16 cellular contexts compared by ENCODE assay signal in genomic region chr9:5800969-5801738, GRCh38. TPM values are rescaled to one million over a fixed set of nuclear protein-coding genes. Genes with fewer than 3 reads are reported as not detected.
A peak's percentile ranks its signal among the peaks of the same experiment; 100 is the strongest.
DNase-seq lines count a peak whose midpoint lies in the region; ATAC-seq, FAIRE-seq and TF ChIP-seq lines count a peak whose summit lies in the region.
"Had no signal": no experiment of that assay in that cellular context is flagged by ENCODE, and none has a peak within 500 bp of the region (broad histone marks: within the 10 kb centered on the region; RNA-seq: fewer than 3 reads in every experiment).

No MANE protein-coding gene starts in this region.

- TF ChIP-seq POLR2A in A549 (IDR thresholded peaks at IDR 0.05; ENCODE audit: low read length), result no peak

- H3K4me1 ChIP-seq in A549 (peaks cover 21% of the 10 kb centered on the region), HEK293 (ENCODE audit: control insufficient read depth, insufficient read depth, low read length) (peaks cover 4% of the 10 kb centered on the region; the same call in 1 of the 2 replicates)
- H3K4me1 ChIP-seq: upper lobe of left lung had no signal

- H3K9me3 ChIP-seq in A549 (no peaks in the 10 kb centered on the region), HEK293 (ENCODE audit: control insufficient read depth, insufficient read depth, low read depth, low read length) (no peaks in the 10 kb centered on the region)
- H3K9me3 ChIP-seq: right lobe of liver, upper lobe of left lung had no signal

- H3K27me3 Mint-ChIP-seq in T-helper 2 cell treated with Interferon-gamma antibody and Interleukin-4, amounts not matched to agents 5 μg/mL and 100 μg/mL, for 36 hours (ENCODE audit: low read depth), result no peaks in the 10 kb centered on the region
- H3K27me3 Mint-ChIP-seq in immature natural killer cell (ENCODE audit: low read depth in 3 of 3), result peaks cover 0 to 3% (median 0%) of the 10 kb centered on the region in 3 donors

- CTCF ChIA-PET in A549 (lab: Yijun Ruan, JAX) (interaction anchor here (0.9 to 3.0 kb wide), 12 partner anchors 11 to 505 kb away, joined by 3 to 18 read pairs (median 3); partner anchors contain the start of gene ERMP1), HEK293 (lab: Yijun Ruan, JAX) (interaction anchor here (0.7 kb wide), 4 partner anchors 30 to 505 kb away, joined by 3 to 4 read pairs (median 4); no protein-coding TSS in a partner anchor)

- no peak for FAIRE-seq in A549 (lab: Jason Lieb, UNC)

- peak overlapping the region; percentile 24 for H3K27ac Mint-ChIP-seq in T-helper 2 cell treated with Interferon-gamma antibody and Interleukin-4, amounts not matched to agents 5 μg/mL and 100 μg/mL, for 36 hours
- peak overlapping the region in 4 of 6 donors; percentile 32 to 72 (median 45) for H3K27ac Mint-ChIP-seq in immature natural killer cell

- peaks cover 47% of the 10 kb centered on the region for H3K36me3 Mint-ChIP-seq in T-helper 2 cell treated with Interferon-gamma antibody and Interleukin-4, amounts not matched to agents 5 μg/mL and 100 μg/mL, for 36 hours (ENCODE audit: low read depth)
- peaks cover 12 to 44% (median 14%) of the 10 kb centered on the region in 3 donors for H3K36me3 Mint-ChIP-seq in immature natural killer cell

- ATAC-seq in A549, result no peak
- no peak for ATAC-seq in GM18909 (IDR thresholded peaks at IDR 0.05; ENCODE audit: poor library complexity, unreplicated experiment)
- ATAC-seq: HCT116 had no signal

- no peak for DNase-seq in A549 (ENCODE audit: low read depth in 1 of 2, low spot score in 1 of 2)
- DNase-seq in T-helper 2 cell treated with Interferon-gamma antibody and Interleukin-4, amounts not matched to agents 5 μg/mL and 100 μg/mL, for 36 hours (ENCODE audit: low spot score), result no peak
- no peak for DNase-seq in immature natural killer cell
- no peak for DNase-seq in A172 (ENCODE audit: low spot score)
- DNase-seq in KG1 (lab: John Stamatoyannopoulos, UW), result no peak
- no peak for DNase-seq in AG08396 (ENCODE audit: low spot score)
- DNase-seq: activated CD4-positive, alpha-beta T cell treated with anti-CD3 and anti-CD28 coated beads, Interleukin-2, amount 50 U/mL, for 4 hours; activated naive CD4-positive, alpha-beta T cell treated with anti-CD3 and anti-CD28 coated beads, Interleukin-2, amount 50 U/mL, for 16 hours; effector CD8-positive, alpha-beta T cell; right lobe of liver; upper lobe of left lung had no signal

- H3K9me3 Mint-ChIP-seq in T-helper 2 cell treated with Interferon-gamma antibody and Interleukin-4, amounts not matched to agents 5 μg/mL and 100 μg/mL, for 36 hours, result no peaks in the 10 kb centered on the region
- no peaks in the 10 kb centered on the region for H3K9me3 Mint-ChIP-seq in immature natural killer cell

- H3K4me3 Mint-ChIP-seq in T-helper 2 cell treated with Interferon-gamma antibody and Interleukin-4, amounts not matched to agents 5 μg/mL and 100 μg/mL, for 36 hours, result no peak overlapping the region
- H3K4me3 Mint-ChIP-seq in immature natural killer cell, result no peak overlapping the region

- H3K27ac ChIP-seq in A549 (no peak overlapping the region), HEK293 (ENCODE audit: extremely low read depth, low read depth, low read length) (no peak overlapping the region)
- H3K27ac ChIP-seq: C4-2B, KMS-11, right lobe of liver, upper lobe of left lung had no signal

- peaks cover 21% of the 10 kb centered on the region for H3K4me1 Mint-ChIP-seq in T-helper 2 cell treated with Interferon-gamma antibody and Interleukin-4, amounts not matched to agents 5 μg/mL and 100 μg/mL, for 36 hours (ENCODE audit: low read depth)
- H3K4me1 Mint-ChIP-seq in immature natural killer cell, result peaks cover 6 to 46% of the 10 kb centered on the region in 2 donors

- TF ChIP-seq RAD21 in A549 (conservative IDR thresholded peaks at IDR 0.05 in 1 of 2, IDR thresholded peaks at IDR 0.05 in 1 of 2), result no peak

- POLR2A ChIA-PET in A549 (lab: Yijun Ruan, JAX) (no interaction called here), HEK293 (lab: Yijun Ruan, JAX) (no interaction called here)

- peak overlapping the region; percentile 47; the same call in 2 of the 3 replicates for H3K4me2 ChIP-seq in A549
- H3K4me2 ChIP-seq: KMS-11 had no signal

- TF ChIP-seq CTCF in A549 (IDR thresholded peaks at IDR 0.05) (no peak), HEK293 (tag by site-specific recombination; IDR thresholded peaks at IDR 0.05) (no peak)

- TF ChIP-seq EP300 in A549 (IDR thresholded peaks at IDR 0.05), result no peak

- H3K4me3 ChIP-seq in A549, result no peak overlapping the region
- no peak overlapping the region for H3K4me3 ChIP-seq in HEK293 (ENCODE audit: low read depth, low read length)
- H3K4me3 ChIP-seq: right lobe of liver, upper lobe of left lung had no signal

- 87% methylated on average over 4 of the region's 4 CpGs for WGBS in A549 (ENCODE audit: missing lambda C conversion rate)

- H3K36me3 ChIP-seq in HEK293 (ENCODE audit: control insufficient read depth in 2 of 2, insufficient read depth in 1 of 2, low read length in 2 of 2), result peaks cover under 1 to 11% of the 10 kb centered on the region in 2 experiments; a peak in 2 of 3 replicates

TF ChIP-seq in A549, 52 proteins besides CTCF, POLR2A, EP300 and RAD21:
- no peak for TF ChIP-seq PHF8 (IDR thresholded peaks at IDR 0.05; ENCODE audit: borderline replicate concordance, low read depth)

TF ChIP-seq in HEK293, 187 proteins besides CTCF, POLR2A, EP300 and RAD21:
- TF ChIP-seq BCL11B (tag by site-specific recombination; IDR thresholded peaks at IDR 0.05; ENCODE audit: low read depth) (no peak), ZNF112 (tag by site-specific recombination; IDR thresholded peaks at IDR 0.05) (0 out of 2 replicates have a peak, but pooled peaks have one; percentile 53)

RNA-seq across cellular contexts. Expression of gene ERMP1, which starts 31.8 kb away (rescaled TPM):
- 53.4 and 66.1 TPM in 2 replicates for polyA plus RNA-seq in A549 (2011; rRNA removed)
- 7.4 and 9.1 TPM in 2 replicates for polyA plus RNA-seq in A549 (2012; cell fraction: cytosol; rRNA removed)
- 10.1 and 10.8 TPM in 2 replicates for polyA plus RNA-seq in A549 (2012; cell fraction: nucleus; rRNA removed)
- polyA plus RNA-seq in A549 (2017; fragmentation: RNase III; extraction: RNeasy Plus Mini Kit Qiagen cat#74134 plus additional on column Dnase treatment), result 22.4 to 27.4 TPM (median 22.5 TPM) in 3 replicates
- polyA minus RNA-seq in A549 (2011; rRNA and poly(A)+ RNA removed), result 46.5 and 48.0 TPM in 2 replicates
- polyA plus RNA-seq in immature natural killer cell, result 10 to 100 TPM; 19.6 to 54.2 (median 31.0) TPM
- total RNA-seq in A172 (2014; rRNA removed; shearing (Covaris generic)), result 3.2 and 4.1 TPM in 2 replicates
